17 cellular contexts compared by ENCODE assay signal in genomic region chr10:30330512-30331168, GRCh38. TPM values are rescaled to one million over a fixed set of nuclear protein-coding genes. Genes with fewer than 3 reads are reported as not detected.
DNase-seq lines count a peak whose midpoint lies in the region; ATAC-seq, FAIRE-seq and TF ChIP-seq lines count a peak whose summit lies in the region.
"Had no signal": no experiment of that assay in that cellular context is flagged by ENCODE, and none has a peak within 500 bp of the region (broad histone marks: within the 10 kb centered on the region; RNA-seq: fewer than 3 reads in every experiment).

No MANE protein-coding gene starts in this region.

- RAD21 ChIA-PET in GM12878 (lab: Charles Lee; ENCODE audit: unreplicated experiment), result no interaction called here

- FAIRE-seq in GM12878 (lab: Jason Lieb, UNC), result no peak
- FAIRE-seq: GM18507, HTR-8/SVneo had no signal

- intact Hi-C loops in activated CD8-positive, alpha-beta T cell treated with anti-CD3 and anti-CD28 coated beads for 36 hours (cut with micrococcal nuclease), result no loop called here
- intact Hi-C loops in GM12878 (cut with micrococcal nuclease; ENCODE audit: unreplicated experiment) (no loop called here), esophagus squamous epithelium (cut with DNase I) (no loop called here)

- no peak overlapping the region for H3K4me2 ChIP-seq in GM12878 (ENCODE audit: control insufficient read depth, insufficient read depth)
- no peak overlapping the region for H3K4me2 ChIP-seq in fibroblast of lung (ENCODE audit: extremely low read depth, insufficient read depth, low read length)
- H3K4me2 ChIP-seq: BLaER1, GM23338 had no signal

- no peak for TF ChIP-seq CTCF in activated CD8-positive, alpha-beta T cell treated with anti-CD3 and anti-CD28 coated beads for 36 hours (IDR thresholded peaks at IDR 0.05)
- TF ChIP-seq CTCF in GM12878 (IDR thresholded peaks at IDR 0.05 in 2 of 3, conservative IDR thresholded peaks at IDR 0.05 in 1 of 3; ENCODE audit: control insufficient read depth in 2 of 3, extremely low read depth in 1 of 3, insufficient read depth in 1 of 3, low read depth in 3 of 3, low read length in 3 of 3) (no peak), fibroblast of lung (conservative IDR thresholded peaks at IDR 0.05 in 1 of 2, IDR thresholded peaks at IDR 0.05 in 1 of 2; ENCODE audit: low read depth in 1 of 2, low read length in 2 of 2) (no peak), esophagus squamous epithelium (IDR thresholded peaks at IDR 0.05) (no peak)

- no peak overlapping the region for H2AFZ ChIP-seq in GM12878 (ENCODE audit: control insufficient read depth, low read depth, low read length)
- no peak overlapping the region for H2AFZ ChIP-seq in fibroblast of lung (ENCODE audit: low read length)
- H2AFZ ChIP-seq: GM23338 had no signal

- in situ Hi-C loops in GM12878 (cut with MboI), result no loop called here

- no peak overlapping the region for H3K4me3 Mint-ChIP-seq in activated CD8-positive, alpha-beta T cell treated with anti-CD3 and anti-CD28 coated beads for 36 hours
- H3K4me3 Mint-ChIP-seq in activated CD8-positive, alpha-beta T cell treated with anti-CD3 and anti-CD28 coated beads, Interleukin-2, amount 10 ng/mL, durations not matched to agents 7 days and 5 days, result no peak overlapping the region
- H3K4me3 Mint-ChIP-seq in memory B cell, result no peak overlapping the region
- H3K4me3 Mint-ChIP-seq: GM23338 had no signal

- no peaks in the 10 kb centered on the region for H3K9me3 Mint-ChIP-seq in activated CD8-positive, alpha-beta T cell treated with anti-CD3 and anti-CD28 coated beads for 36 hours
- H3K9me3 Mint-ChIP-seq in activated CD8-positive, alpha-beta T cell treated with anti-CD3 and anti-CD28 coated beads, Interleukin-2, amount 10 ng/mL, durations not matched to agents 7 days and 5 days (ENCODE audit: insufficient read depth), result no peaks in the 10 kb centered on the region
- no peaks in the 10 kb centered on the region for H3K9me3 Mint-ChIP-seq in memory B cell
- H3K9me3 Mint-ChIP-seq: GM23338 had no signal

- H3K4me1 Mint-ChIP-seq in activated CD8-positive, alpha-beta T cell treated with anti-CD3 and anti-CD28 coated beads for 36 hours (ENCODE audit: low read depth), result peaks cover 4% of the 10 kb centered on the region
- no peaks in the 10 kb centered on the region for H3K4me1 Mint-ChIP-seq in activated CD8-positive, alpha-beta T cell treated with anti-CD3 and anti-CD28 coated beads, Interleukin-2, amount 10 ng/mL, durations not matched to agents 7 days and 5 days (ENCODE audit: low read depth)
- H3K4me1 Mint-ChIP-seq in memory B cell, result no peaks in the 10 kb centered on the region
- H3K4me1 Mint-ChIP-seq: GM23338 had no signal

- POLR2A ChIA-PET in activated CD8-positive, alpha-beta T cell treated with anti-CD3 and anti-CD28 coated beads for 36 hours (lab: Charles Lee), result interaction anchor here (1.6 kb wide), 1 partner anchor 21 kb away, joined by 3 read pairs; no protein-coding TSS in a partner anchor
- POLR2A ChIA-PET in activated CD8-positive, alpha-beta T cell treated with anti-CD3 and anti-CD28 coated beads, Interleukin-2, amount 10 ng/mL, durations not matched to agents 7 days and 5 days (lab: Charles Lee), result no interaction called here
- POLR2A ChIA-PET in GM12878 (lab: Charles Lee), result no interaction called here

- BruUV-seq in GM12878 (replicated peaks; lab: Mats Ljungman, UMichigan), result TSS peak; percentile 10

- TF ChIP-seq EP300 in GM12878 (IDR thresholded peaks at IDR 0.05; ENCODE audit: borderline replicate concordance in 1 of 2, control insufficient read depth in 1 of 2, low read depth in 2 of 2, low read length in 2 of 2), result no peak

- DNase-seq in activated CD8-positive, alpha-beta T cell treated with anti-CD3 and anti-CD28 coated beads for 36 hours, result no peak
- no peak for DNase-seq in activated CD8-positive, alpha-beta T cell treated with anti-CD3 and anti-CD28 coated beads, Interleukin-2, amount 10 ng/mL, durations not matched to agents 7 days and 5 days
- no peak for DNase-seq in GM12878 (ENCODE audit: low read depth, low spot score)
- DNase-seq in fibroblast of lung (ENCODE audit: low read depth in 2 of 2), result peak; percentile 7 to 12
- no peak for DNase-seq in memory B cell (ENCODE audit: low spot score in 2 of 2)
- DNase-seq in esophagus squamous epithelium (lab: John Stamatoyannopoulos, UW), result no peak
- no peak for DNase-seq in NCI-H146 treated with DMSO at 0.1 percent for 48 hours (lab: John Stamatoyannopoulos, UW; ENCODE audit: unreplicated experiment)
- DNase-seq: 8988T, AML-193, DMS53, GF-D8, H7 had no signal

- H3K9me3 ChIP-seq in GM12878 (replicated peaks; ENCODE audit: control insufficient read depth, insufficient read depth, low read length) (no peaks in the 10 kb centered on the region), fibroblast of lung (ENCODE audit: control insufficient read depth, insufficient read depth, low read depth, low read length) (no peaks in the 10 kb centered on the region), esophagus squamous epithelium (no peaks in the 10 kb centered on the region)
- H3K9me3 ChIP-seq: BLaER1 had no signal

- no peaks in the 10 kb centered on the region for H3K27me3 ChIP-seq in GM12878 (replicated peaks in 1 of 2; ENCODE audit: control insufficient read depth in 2 of 2, insufficient read depth in 2 of 2, low read length in 1 of 2)
- no peaks in the 10 kb centered on the region for H3K27me3 ChIP-seq in fibroblast of lung (ENCODE audit: control insufficient read depth, insufficient read depth, low read length)
- H3K27me3 ChIP-seq in esophagus squamous epithelium, result no peaks in the 10 kb centered on the region
- H3K27me3 ChIP-seq: BLaER1 had no signal

- TF ChIP-seq RAD21 in GM12878 (IDR thresholded peaks at IDR 0.05; ENCODE audit: insufficient read depth, low read depth, low read length), result no peak

- CTCF ChIA-PET in activated CD8-positive, alpha-beta T cell treated with anti-CD3 and anti-CD28 coated beads for 36 hours (lab: Charles Lee), result interaction anchor here (2.9 kb wide), 1 partner anchor 29 kb away, joined by 9 read pairs; no protein-coding TSS in a partner anchor
- CTCF ChIA-PET in activated CD8-positive, alpha-beta T cell treated with anti-CD3 and anti-CD28 coated beads, Interleukin-2, amount 10 ng/mL, durations not matched to agents 7 days and 5 days (lab: Charles Lee), result interaction anchor here (0.9 to 1.5 kb wide), 2 partner anchors 261 to 332 kb away, joined by 3 to 4 read pairs; no protein-coding TSS in a partner anchor
- CTCF ChIA-PET in GM12878 (lab: Yijun Ruan, JAX), result no interaction called here

- no peaks in the 10 kb centered on the region for H3K4me1 ChIP-seq in GM12878 (ENCODE audit: control insufficient read depth, insufficient read depth, low read length)
- no peaks in the 10 kb centered on the region for H3K4me1 ChIP-seq in fibroblast of lung (ENCODE audit: control insufficient read depth, extremely low read depth, insufficient read depth, low read length)
- no peaks in the 10 kb centered on the region for H3K4me1 ChIP-seq in esophagus squamous epithelium
- H3K4me1 ChIP-seq: BLaER1 had no signal

- no peak for ATAC-seq in activated CD8-positive, alpha-beta T cell treated with anti-CD3 and anti-CD28 coated beads for 36 hours
- no peak for ATAC-seq in activated CD8-positive, alpha-beta T cell treated with anti-CD3 and anti-CD28 coated beads, Interleukin-2, amount 10 ng/mL, durations not matched to agents 7 days and 5 days
- ATAC-seq in GM12878, result no peak
- ATAC-seq in memory B cell (ENCODE audit: low read depth), result no peak
- no peak for ATAC-seq in HG03439 (IDR thresholded peaks at IDR 0.05; ENCODE audit: unreplicated experiment)
- ATAC-seq: GM23338 had no signal

- H4K20me1 ChIP-seq in GM12878 (ENCODE audit: control insufficient read depth, insufficient read depth) (no peaks in the 10 kb centered on the region), fibroblast of lung (ENCODE audit: control insufficient read depth, extremely low read depth, insufficient read depth, low read length) (no peaks in the 10 kb centered on the region)

- H3K9ac ChIP-seq in GM12878 (ENCODE audit: control insufficient read depth, insufficient read depth, low read length), result no peak overlapping the region
- H3K9ac ChIP-seq in fibroblast of lung (ENCODE audit: insufficient read depth, low read length), result no peak overlapping the region
- H3K9ac ChIP-seq: BLaER1 had no signal

- 99% methylated on average over 4 of the region's 4 CpGs for WGBS in GM12878 (ENCODE audit: insufficient coverage, insufficient replicate concordance, low lambda C conversion rate, missing lambda C conversion rate)
- WGBS in esophagus squamous epithelium, 2 donors, result 82 to 89% methylated on average over 4 of the region's 4 CpGs

- no peaks in the 10 kb centered on the region for H3K27me3 Mint-ChIP-seq in activated CD8-positive, alpha-beta T cell treated with anti-CD3 and anti-CD28 coated beads for 36 hours
- no peaks in the 10 kb centered on the region for H3K27me3 Mint-ChIP-seq in activated CD8-positive, alpha-beta T cell treated with anti-CD3 and anti-CD28 coated beads, Interleukin-2, amount 10 ng/mL, durations not matched to agents 7 days and 5 days (ENCODE audit: low read depth)
- H3K27me3 Mint-ChIP-seq in memory B cell, result no peaks in the 10 kb centered on the region

- H3K4me3 ChIP-seq in GM12878, result no peak overlapping the region
- no peak overlapping the region for H3K4me3 ChIP-seq in fibroblast of lung (replicated peaks in 1 of 4; ENCODE audit: control extremely low read depth in 1 of 4, insufficient read depth in 1 of 4, low read depth in 3 of 4, low read length in 4 of 4)
- no peak overlapping the region for H3K4me3 ChIP-seq in esophagus squamous epithelium
- H3K4me3 ChIP-seq: BLaER1, GM23338 had no signal

- H3K79me2 ChIP-seq in GM12878 (ENCODE audit: control insufficient read depth, insufficient read depth, low read length), result no peaks in the 10 kb centered on the region
- no peaks in the 10 kb centered on the region for H3K79me2 ChIP-seq in fibroblast of lung (ENCODE audit: control insufficient read depth, insufficient read depth, low read length)

- H3K36me3 ChIP-seq in GM12878 (ENCODE audit: control insufficient read depth in 2 of 2, insufficient read depth in 2 of 2, low read length in 1 of 2), result peaks cover 4% of the 10 kb centered on the region in 2 experiments; a peak in 3 of 4 replicates
- H3K36me3 ChIP-seq in fibroblast of lung (ENCODE audit: control insufficient read depth, insufficient read depth, low read length), result peaks cover 2% of the 10 kb centered on the region
- peaks cover 0 to 94% (median 7%) of the 10 kb centered on the region in 3 donors for H3K36me3 ChIP-seq in esophagus squamous epithelium

- no peak overlapping the region for H3K27ac ChIP-seq in GM12878 (ENCODE audit: control insufficient read depth, insufficient read depth)
- H3K27ac ChIP-seq in fibroblast of lung (ENCODE audit: insufficient read depth, low read length), result no peak overlapping the region
- H3K27ac ChIP-seq in esophagus squamous epithelium, result no peak overlapping the region
- H3K27ac ChIP-seq: BLaER1 had no signal

- SMC1A ChIA-PET in GM12878 (lab: Charles Lee; ENCODE audit: uncharacterized antibody, unreplicated experiment), result no interaction called here

- H3K27ac Mint-ChIP-seq in activated CD8-positive, alpha-beta T cell treated with anti-CD3 and anti-CD28 coated beads for 36 hours, result peak overlapping the region; percentile 0
- no peak overlapping the region for H3K27ac Mint-ChIP-seq in activated CD8-positive, alpha-beta T cell treated with anti-CD3 and anti-CD28 coated beads, Interleukin-2, amount 10 ng/mL, durations not matched to agents 7 days and 5 days
- H3K27ac Mint-ChIP-seq in memory B cell, result peak overlapping the region; percentile 29
- H3K27ac Mint-ChIP-seq: GM23338 had no signal

- no peak for TF ChIP-seq POLR2A in GM12878 (IDR thresholded peaks at IDR 0.05; ENCODE audit: low read depth, low read length)
- no peak for TF ChIP-seq POLR2A in esophagus squamous epithelium (IDR thresholded peaks at IDR 0.05)

- peaks cover 52% of the 10 kb centered on the region for H3K36me3 Mint-ChIP-seq in activated CD8-positive, alpha-beta T cell treated with anti-CD3 and anti-CD28 coated beads for 36 hours (ENCODE audit: low read depth)
- H3K36me3 Mint-ChIP-seq in activated CD8-positive, alpha-beta T cell treated with anti-CD3 and anti-CD28 coated beads, Interleukin-2, amount 10 ng/mL, durations not matched to agents 7 days and 5 days (ENCODE audit: low read depth), result peaks cover 55% of the 10 kb centered on the region
- peaks cover 43% of the 10 kb centered on the region for H3K36me3 Mint-ChIP-seq in memory B cell

RNA-seq across cellular contexts. Expression of gene MTPAP, which starts 18.4 kb away (rescaled TPM):
- 10 to 100 TPM; 47.4 to 55.0 TPM for total RNA-seq in activated CD8-positive, alpha-beta T cell treated with anti-CD3 and anti-CD28 coated beads for 36 hours
- total RNA-seq in activated CD8-positive, alpha-beta T cell treated with anti-CD3 and anti-CD28 coated beads, Interleukin-2, amount 10 ng/mL, durations not matched to agents 7 days and 5 days, result 10 to 100 TPM; 32.6 to 33.2 TPM
- total RNA-seq in GM12878 (2013; cell fraction: nucleolus; rRNA removed), result 44.2 and 45.9 TPM in 2 replicates
- total RNA-seq in GM12878 (2014; rRNA removed) (14.3 and 19.7 TPM in 2 replicates), GM12878 (2014; rRNA removed; fragmentation: Illumina TruSeq; extraction: Trizol) (21.3 and 23.8 TPM in 2 replicates), GM12878 (2021) (27.3 and 31.4 TPM in 2 replicates), fibroblast of lung (11.9 and 12.1 TPM in 2 replicates), esophagus squamous epithelium (10 to 100 TPM; 10.5 to 25.7 (median 12.3) TPM)
- polyA plus RNA-seq in GM12878 (2011; ENCODE audit: low read depth), result 11.8 TPM
- polyA plus RNA-seq in GM12878 (2011; rRNA removed) (18.7 and 19.5 TPM in 2 replicates), GM12878 (2014; fragmentation: Illumina TruSeq; extraction: Trizol) (19.8 and 26.1 TPM in 2 replicates), GM12878 (2014; fragmentation: Nextera tagmentation; extraction: Ambion mirVana) (10 to 100 TPM; 29.3 to 39.2 TPM), GM12878 (2014; rRNA removed) (12.8 TPM in 2 replicates), GM12878 (2016; fragmentation: Nextera tagmentation; extraction: Ambion mirVana) (10 to 100 TPM; 51.8 to 52.2 TPM), fibroblast of lung (12.3 and 14.3 TPM in 2 replicates)
- 7.3 and 9.4 TPM in 2 replicates for polyA plus RNA-seq in GM12878 (2011; cell fraction: cytosol; rRNA removed)
- 8.5 and 11.1 TPM in 2 replicates for polyA plus RNA-seq in GM12878 (2011; cell fraction: nucleus; rRNA removed)
- 13.4 and 14.8 TPM in 2 replicates for polyA plus RNA-seq in GM12878 (2012)
- 11.4 and 23.0 TPM in 2 replicates for polyA minus RNA-seq in GM12878 (2011; rRNA and poly(A)+ RNA removed)
- polyA minus RNA-seq in GM12878 (2011; cell fraction: cytosol; rRNA and poly(A)+ RNA removed), result 5.1 and 13.2 TPM in 2 replicates
- polyA minus RNA-seq in GM12878 (2011; cell fraction: nucleus; rRNA and poly(A)+ RNA removed), result 4.0 and 5.8 TPM in 2 replicates
- 7.8 and 8.0 TPM in 2 replicates for polyA plus RNA-seq in fibroblast of lung (2012)
- polyA minus RNA-seq in fibroblast of lung (ENCODE audit: low replicate concordance), result 5.7 and 11.2 TPM in 2 replicates

Comparison
In these comparisons a context has a peak if more than half of its experiments do, and no peak if none do; other contexts are left out.
1. DNase-seq: peak in fibroblast of lung (2 of 2); none in activated CD8-positive, alpha-beta T cell treated with anti-CD3 and anti-CD28 coated beads for 36 hours (single experiment), activated CD8-positive, alpha-beta T cell treated with anti-CD3 and anti-CD28 coated beads, Interleukin-2, amount 10 ng/mL, durations not matched to agents 7 days and 5 days (single experiment), GM12878 (single experiment), memory B cell (0 of 2), esophagus squamous epithelium (single experiment) and NCI-H146 treated with DMSO at 0.1 percent for 48 hours (single experiment).